In the genomic region with DNA sequence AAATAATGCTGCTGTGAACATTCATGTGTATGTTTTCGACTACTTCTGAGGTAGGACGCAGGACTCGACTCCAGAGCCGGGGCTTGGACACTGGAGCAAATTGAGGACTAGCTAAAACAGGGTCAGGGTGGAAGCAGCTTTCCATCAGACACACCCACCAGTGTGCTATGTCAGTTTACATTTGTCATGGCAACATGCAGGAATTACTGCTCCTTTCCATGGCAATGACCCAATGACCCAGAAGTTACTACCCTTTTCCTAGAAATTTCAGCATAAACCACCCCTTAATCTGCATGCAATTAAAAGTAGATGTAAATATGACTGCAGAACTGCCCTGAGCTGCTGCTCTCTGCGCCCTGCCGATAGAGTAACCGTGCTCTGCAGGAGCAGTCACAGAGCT, we compare ENCODE assay signal across 1 cellular context.
TF ChIP-seq lines count a peak whose summit lies in the region.

No MANE protein-coding gene starts in this region.

TF ChIP-seq in K562, 482 proteins besides CTCF, POLR2A, EP300 and RAD21:
- no peak for TF ChIP-seq CHD1 (IDR thresholded peaks at IDR 0.05; ENCODE audit: low read length)
- no peak for TF ChIP-seq NR2C1 (IDR thresholded peaks at IDR 0.05)
- TF ChIP-seq NR2C1 (tag; IDR thresholded peaks at IDR 0.05): peak; percentile 20; the same call in 1 of the 2 replicates
- TF ChIP-seq BRD9 (IDR thresholded peaks at IDR 0.05; ENCODE audit: low read depth, partially characterized antibody): no peak
- peak; percentile 43; the same call in 1 of the 2 replicates for TF ChIP-seq PKNOX1 (IDR thresholded peaks at IDR 0.05)
- TF ChIP-seq ZNF57 (CRISPR knock-in tag; IDR thresholded peaks at IDR 0.05): no peak
- TF ChIP-seq POLR2B (IDR thresholded peaks at IDR 0.05; ENCODE audit: low read depth, partially characterized antibody): no peak
- TF ChIP-seq RFX1 (IDR thresholded peaks at IDR 0.05): peak; percentile 69
- TF ChIP-seq FOXJ2 (tag; IDR thresholded peaks at IDR 0.05): peak; percentile 93
